ENCODE assay signal across 19 cellular contexts in genomic region chr9:27990524-27990923, GRCh38.
DNase-seq lines count a peak whose midpoint lies in the region; ATAC-seq lines count a peak whose summit lies in the region.
"Had no signal": no experiment of that assay in that cellular context is flagged by ENCODE, and none has a peak within 500 bp of the region (broad histone marks: within the 10 kb centered on the region; RNA-seq: fewer than 3 reads in every experiment).

No MANE protein-coding gene starts in this region.

- ATAC-seq in GM18498 (IDR thresholded peaks at IDR 0.05; ENCODE audit: unreplicated experiment) (peak; percentile 86), GM18909 (IDR thresholded peaks at IDR 0.05; ENCODE audit: poor library complexity, unreplicated experiment) (peak; percentile 69), HG02610 (IDR thresholded peaks at IDR 0.05; ENCODE audit: unreplicated experiment) (peak; percentile 100), HG03354 (IDR thresholded peaks at IDR 0.05; ENCODE audit: poor library complexity, severe bottlenecking, unreplicated experiment) (peak; percentile 72)
- ATAC-seq in activated CD8-positive, alpha-beta T cell treated with anti-CD3 and anti-CD28 coated beads, Interleukin-2, amount 10 ng/mL, durations not matched to agents 7 days and 5 days: no peak
- ATAC-seq: left lobe of liver had no signal

- POLR2A ChIA-PET in activated CD8-positive, alpha-beta T cell treated with anti-CD3 and anti-CD28 coated beads, Interleukin-2, amount 10 ng/mL, durations not matched to agents 7 days and 5 days (lab: Charles Lee): no interaction called here

- intact Hi-C loops in activated T-helper 1 cell treated with anti-CD3 and anti-CD28 coated beads, Interleukin-12 subunit alpha, Interleukin-12 subunit beta, Interleukin-2, Interleukin-4 antibody, amounts not matched to agents 30 ng/mL and 10 ng/mL and 1 ng/mL, durations not matched to agents 14 hours and 24 hours and 36 hours (cut with micrococcal nuclease): no loop called here

- no peaks in the 10 kb centered on the region for H3K9me3 Mint-ChIP-seq in activated CD8-positive, alpha-beta T cell treated with anti-CD3 and anti-CD28 coated beads, Interleukin-2, amount 10 ng/mL, durations not matched to agents 7 days and 5 days (ENCODE audit: insufficient read depth)
- H3K9me3 Mint-ChIP-seq in activated T-helper 1 cell treated with anti-CD3 and anti-CD28 coated beads, Interleukin-12 subunit alpha, Interleukin-12 subunit beta, Interleukin-2, Interleukin-4 antibody, amounts not matched to agents 30 ng/mL and 10 ng/mL and 1 ng/mL, durations not matched to agents 14 hours and 24 hours and 36 hours: no peaks in the 10 kb centered on the region

- no peaks in the 10 kb centered on the region for H3K27me3 Mint-ChIP-seq in activated CD8-positive, alpha-beta T cell treated with anti-CD3 and anti-CD28 coated beads, Interleukin-2, amount 10 ng/mL, durations not matched to agents 7 days and 5 days (ENCODE audit: low read depth)
- H3K27me3 Mint-ChIP-seq in activated T-helper 1 cell treated with anti-CD3 and anti-CD28 coated beads, Interleukin-12 subunit alpha, Interleukin-12 subunit beta, Interleukin-2, Interleukin-4 antibody, amounts not matched to agents 30 ng/mL and 10 ng/mL and 1 ng/mL, durations not matched to agents 14 hours and 24 hours and 36 hours (ENCODE audit: insufficient read depth): peaks cover 1% of the 10 kb centered on the region

- H3K27ac Mint-ChIP-seq in activated CD8-positive, alpha-beta T cell treated with anti-CD3 and anti-CD28 coated beads, Interleukin-2, amount 10 ng/mL, durations not matched to agents 7 days and 5 days: no peak overlapping the region
- H3K27ac Mint-ChIP-seq in activated T-helper 1 cell treated with anti-CD3 and anti-CD28 coated beads, Interleukin-12 subunit alpha, Interleukin-12 subunit beta, Interleukin-2, Interleukin-4 antibody, amounts not matched to agents 30 ng/mL and 10 ng/mL and 1 ng/mL, durations not matched to agents 14 hours and 24 hours and 36 hours: no peak overlapping the region

- H3K4me1 Mint-ChIP-seq in activated CD8-positive, alpha-beta T cell treated with anti-CD3 and anti-CD28 coated beads, Interleukin-2, amount 10 ng/mL, durations not matched to agents 7 days and 5 days (ENCODE audit: low read depth): no peaks in the 10 kb centered on the region
- H3K4me1 Mint-ChIP-seq in activated T-helper 1 cell treated with anti-CD3 and anti-CD28 coated beads, Interleukin-12 subunit alpha, Interleukin-12 subunit beta, Interleukin-2, Interleukin-4 antibody, amounts not matched to agents 30 ng/mL and 10 ng/mL and 1 ng/mL, durations not matched to agents 14 hours and 24 hours and 36 hours (ENCODE audit: low read depth): no peaks in the 10 kb centered on the region

- H3K36me3 Mint-ChIP-seq in activated CD8-positive, alpha-beta T cell treated with anti-CD3 and anti-CD28 coated beads, Interleukin-2, amount 10 ng/mL, durations not matched to agents 7 days and 5 days (ENCODE audit: low read depth): no peaks in the 10 kb centered on the region
- H3K36me3 Mint-ChIP-seq in activated T-helper 1 cell treated with anti-CD3 and anti-CD28 coated beads, Interleukin-12 subunit alpha, Interleukin-12 subunit beta, Interleukin-2, Interleukin-4 antibody, amounts not matched to agents 30 ng/mL and 10 ng/mL and 1 ng/mL, durations not matched to agents 14 hours and 24 hours and 36 hours (ENCODE audit: low read depth): no peaks in the 10 kb centered on the region

- CTCF ChIA-PET in activated CD8-positive, alpha-beta T cell treated with anti-CD3 and anti-CD28 coated beads, Interleukin-2, amount 10 ng/mL, durations not matched to agents 7 days and 5 days (lab: Charles Lee): interaction anchor here (0.6 kb wide), 1 partner anchor 102 kb away, joined by 3 read pairs; no protein-coding TSS in a partner anchor

- H3K4me3 Mint-ChIP-seq in activated CD8-positive, alpha-beta T cell treated with anti-CD3 and anti-CD28 coated beads, Interleukin-2, amount 10 ng/mL, durations not matched to agents 7 days and 5 days: no peak overlapping the region
- no peak overlapping the region for H3K4me3 Mint-ChIP-seq in activated T-helper 1 cell treated with anti-CD3 and anti-CD28 coated beads, Interleukin-12 subunit alpha, Interleukin-12 subunit beta, Interleukin-2, Interleukin-4 antibody, amounts not matched to agents 30 ng/mL and 10 ng/mL and 1 ng/mL, durations not matched to agents 14 hours and 24 hours and 36 hours

- DNase-seq in NCI-H1694 treated with DMSO at 0.1 percent for 48 hours (lab: John Stamatoyannopoulos, UW) (no peak), globus pallidus (ENCODE audit: low spot score) (no peak)
- no peak for DNase-seq in activated CD8-positive, alpha-beta T cell treated with anti-CD3 and anti-CD28 coated beads, Interleukin-2, amount 10 ng/mL, durations not matched to agents 7 days and 5 days
- no peak for DNase-seq in activated T-helper 1 cell treated with anti-CD3 and anti-CD28 coated beads, Interleukin-12 subunit alpha, Interleukin-12 subunit beta, Interleukin-2, Interleukin-4 antibody, amounts not matched to agents 30 ng/mL and 10 ng/mL and 1 ng/mL, durations not matched to agents 14 hours and 24 hours and 36 hours (ENCODE audit: low spot score)
- DNase-seq: activated CD4-positive, CD25-positive, alpha-beta regulatory T cell treated with anti-CD3 and anti-CD28 coated beads, Interleukin-2, amount 50 U/mL, for 72 hours; activated naive CD4-positive, alpha-beta T cell; colonic mucosa; foreskin fibroblast; NCI-H187; NCI-H524 treated with DMSO at 0.1 percent for 48 hours; PC-9; stimulated activated CD4-positive, alpha-beta T cell treated with anti-CD3 and anti-CD28 coated beads, Interleukin-2, amount 100 ng/mL, for 48 hours; T1000; testis had no signal
